8 cellular contexts compared by ENCODE assay signal in the genomic region with DNA sequence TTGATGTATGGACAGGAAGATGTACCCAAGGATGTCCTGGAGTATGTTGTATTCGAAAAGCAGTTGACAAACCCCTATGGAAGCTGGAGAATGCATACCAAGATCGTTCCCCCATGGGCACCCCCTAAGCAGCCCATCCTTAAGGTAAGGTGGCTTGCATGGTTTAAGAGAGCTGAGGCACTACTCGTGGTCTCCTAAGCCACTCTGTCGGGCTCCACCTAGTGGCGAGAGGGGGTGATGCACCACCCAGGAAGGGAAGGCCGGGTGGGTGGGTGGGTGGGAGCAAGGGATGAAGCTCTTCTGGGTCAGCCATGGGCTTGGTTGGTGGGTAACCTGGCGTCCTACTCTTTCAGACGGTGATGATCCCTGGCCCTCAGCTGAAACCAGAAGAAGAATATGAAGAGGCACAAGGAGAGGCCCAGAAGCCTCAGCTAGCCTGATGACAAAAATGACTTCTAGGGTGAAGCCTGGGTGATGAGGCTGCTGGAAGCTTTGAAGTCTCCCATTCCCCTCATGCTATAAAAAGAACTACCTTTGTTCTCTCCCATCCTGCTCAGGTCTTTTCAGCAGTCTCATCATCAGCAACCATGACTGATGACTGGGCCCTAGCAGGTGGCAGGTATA. TPM values are rescaled to one million over a fixed set of nuclear protein-coding genes. Genes with fewer than 3 reads are reported as not detected.
A peak's percentile ranks its signal among the peaks of the same experiment; 100 is the strongest.
DNase-seq lines count a peak whose midpoint lies in the region; ATAC-seq, FAIRE-seq and TF ChIP-seq lines count a peak whose summit lies in the region.

No MANE protein-coding gene starts in this region.

- H3K27me3 ChIP-seq in astrocyte (ENCODE audit: insufficient read depth, low read length), result no peaks in the 10 kb centered on the region

- no peak overlapping the region for H3K27ac Mint-ChIP-seq in Calu3 (ENCODE audit: unreplicated experiment)
- no peak overlapping the region for H3K27ac Mint-ChIP-seq in astrocyte (ENCODE audit: unreplicated experiment)

- no peak for FAIRE-seq in astrocyte (lab: Jason Lieb, UNC)

- no peaks in the 10 kb centered on the region for H4K20me1 ChIP-seq in astrocyte (ENCODE audit: insufficient read depth, low read length)

- TF ChIP-seq CTCF in Calu3 (IDR thresholded peaks at IDR 0.05; ENCODE audit: unreplicated experiment), result peak; percentile 100
- TF ChIP-seq CTCF in astrocyte (IDR thresholded peaks at IDR 0.05; ENCODE audit: insufficient read depth, low read depth, low read length), result peak; percentile 50

- peaks cover 15% of the 10 kb centered on the region for H3K36me3 ChIP-seq in astrocyte (ENCODE audit: insufficient read depth, low read length)

- peaks cover 19% of the 10 kb centered on the region for H3K4me1 Mint-ChIP-seq in Calu3 (ENCODE audit: low read depth, unreplicated experiment)
- H3K4me1 Mint-ChIP-seq in astrocyte (ENCODE audit: low read depth, unreplicated experiment), result peaks cover 12% of the 10 kb centered on the region

- H3K27ac ChIP-seq in astrocyte (ENCODE audit: low read depth, low read length), result no peak overlapping the region

- CTCF ChIA-PET in Calu3 (lab: Charles Lee), result interaction anchor here (0.5 to 1.9 kb wide), 21 partner anchors 9 to 236 kb away, joined by 3 to 21 read pairs (median 5); a partner anchor contains a TSS

- intact Hi-C loops in Calu3 (cut with micrococcal nuclease; ENCODE audit: unreplicated experiment), result no loop called here

- H3K9me3 Mint-ChIP-seq in Calu3 (ENCODE audit: low read depth, unreplicated experiment) (no peaks in the 10 kb centered on the region), astrocyte (ENCODE audit: unreplicated experiment) (no peaks in the 10 kb centered on the region)

- H3K27me3 Mint-ChIP-seq in Calu3 (ENCODE audit: unreplicated experiment), result no peaks in the 10 kb centered on the region
- H3K27me3 Mint-ChIP-seq in astrocyte (ENCODE audit: low read depth, unreplicated experiment), result peaks cover 2% of the 10 kb centered on the region

- H3K9me3 ChIP-seq in astrocyte (ENCODE audit: insufficient read depth, low read depth, low read length), result no peaks in the 10 kb centered on the region

- H3K4me3 Mint-ChIP-seq in Calu3 (ENCODE audit: low read depth, unreplicated experiment) (no peak overlapping the region), astrocyte (ENCODE audit: unreplicated experiment) (no peak overlapping the region)

- H3K4me3 ChIP-seq in astrocyte (ENCODE audit: insufficient read depth, low read depth, low read length), result no peak overlapping the region

- no peak overlapping the region for H2AFZ ChIP-seq in astrocyte (ENCODE audit: low read depth, low read length)

- peak; percentile 96 for DNase-seq in Calu3
- DNase-seq in HuH-7 (ENCODE audit: low spot score), result peak; percentile 74
- DNase-seq in T-helper 22 cell (ENCODE audit: low read depth), result peak; percentile 19
- DNase-seq in astrocyte (ENCODE audit: low read depth), result peak; percentile 13
- DNase-seq in iPS-NIHi7 (ENCODE audit: extremely low spot score), result peak; percentile 90
- DNase-seq in stimulated activated CD4-positive, alpha-beta T cell treated with anti-CD3 and anti-CD28 coated beads, Interleukin-1b, Interleukin-23, amount 100 ng/mL, for 48 hours, result peak; percentile 71

- H3K79me2 ChIP-seq in astrocyte (ENCODE audit: insufficient read depth, low read length), result no peaks in the 10 kb centered on the region

- H3K36me3 Mint-ChIP-seq in Calu3 (ENCODE audit: insufficient read depth, unreplicated experiment), result peaks cover 52% of the 10 kb centered on the region
- H3K36me3 Mint-ChIP-seq in astrocyte (ENCODE audit: low read depth, unreplicated experiment), result peaks cover 15% of the 10 kb centered on the region

- no peaks in the 10 kb centered on the region for H3K4me1 ChIP-seq in astrocyte (ENCODE audit: insufficient read depth, low read length)

- no peak for ATAC-seq in GM21825 (IDR thresholded peaks at IDR 0.05; ENCODE audit: unreplicated experiment)
- ATAC-seq in GM18502 (IDR thresholded peaks at IDR 0.05; ENCODE audit: poor library complexity, unreplicated experiment), result no peak

- no peak overlapping the region for H3K4me2 ChIP-seq in astrocyte (ENCODE audit: low read length)

- H3K9ac ChIP-seq in astrocyte (ENCODE audit: low read length), result no peak overlapping the region

- no TSS peak for BruUV-seq in Calu3 (replicated peaks; lab: Mats Ljungman, UMichigan)

RNA-seq across cellular contexts. Expression of a gene that starts 21.5 kb away (rescaled TPM):
- total RNA-seq in Calu3 (2022), result 0.45 and 0.69 TPM in 2 replicates
- total RNA-seq in astrocyte, result 0.07 and 0.10 TPM in 2 replicates

RNA-seq across cellular contexts. Expression of a gene that starts 25.3 kb away (rescaled TPM):
- total RNA-seq in Calu3 (2022) (171 and 174 TPM in 2 replicates), astrocyte (30.0 and 34.3 TPM in 2 replicates)

RNA-seq across cellular contexts. Expression of a gene that starts 29.4 kb away (rescaled TPM):
- total RNA-seq in Calu3 (2022) (68.3 and 83.6 TPM in 2 replicates), astrocyte (16.8 and 17.2 TPM in 2 replicates)

Comparison
In these comparisons a context has a peak if more than half of its experiments do, and no peak if none do; other contexts are left out.
1. DNase-seq: peak in every context shown above with its lines; median percentile 96 in Calu3; 90 in iPS-NIHi7; 74 in HuH-7; 71 in stimulated activated CD4-positive, alpha-beta T cell treated with anti-CD3 and anti-CD28 coated beads, Interleukin-1b, Interleukin-23, amount 100 ng/mL, for 48 hours; 19 in T-helper 22 cell; 13 in astrocyte.